8 cellular contexts compared by ENCODE assay signal in the genomic region with DNA sequence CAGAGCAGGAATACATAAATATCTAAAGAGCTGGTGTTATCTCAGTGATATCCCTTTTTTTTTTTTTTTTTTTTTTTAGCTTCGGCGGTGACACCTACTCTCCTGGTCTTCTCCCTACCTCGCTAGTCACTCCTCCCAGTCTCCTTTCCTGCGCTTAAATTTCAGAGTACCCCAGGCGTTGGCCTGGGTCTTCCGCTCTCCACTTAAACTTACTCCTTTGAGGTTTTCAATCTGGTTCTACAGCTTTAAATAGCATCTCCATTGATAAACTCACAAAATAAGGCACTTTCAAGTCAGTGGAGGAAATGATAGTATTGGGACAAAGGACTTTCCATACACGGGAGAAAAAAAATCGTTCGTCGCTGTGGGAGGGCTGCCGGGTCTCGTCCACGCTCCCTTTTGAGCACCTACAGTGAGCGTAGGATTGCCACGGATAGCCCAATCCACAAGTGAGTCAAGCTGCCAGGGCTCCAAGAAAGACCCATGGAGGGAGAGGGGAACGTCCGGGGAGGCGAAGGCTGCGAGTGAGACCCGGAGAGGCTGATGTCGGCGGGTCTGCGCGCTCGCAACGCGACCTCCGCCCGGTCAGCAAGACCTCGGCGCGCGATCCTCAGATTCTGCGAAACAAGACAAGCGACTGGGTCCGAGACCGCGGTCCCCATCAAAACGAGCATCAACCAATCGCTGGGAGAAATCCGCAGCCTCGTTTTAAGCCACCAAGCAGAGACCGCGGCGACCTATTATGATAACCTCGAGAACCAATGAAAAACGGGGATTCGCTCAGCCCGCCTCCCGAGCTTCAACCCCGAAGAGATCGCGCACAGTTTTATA. TPM values are rescaled to one million over a fixed set of nuclear protein-coding genes. Genes with fewer than 3 reads are reported as not detected.
DNase-seq lines count a peak whose midpoint lies in the region; ATAC-seq and TF ChIP-seq lines count a peak whose summit lies in the region.

No MANE protein-coding gene starts in this region.

- peak; percentile 77 for ATAC-seq in GM21423 (IDR thresholded peaks at IDR 0.05; ENCODE audit: unreplicated experiment)

- H3K36me3 Mint-ChIP-seq in mesothelial cell of epicardium = peaks cover 23% of the 10 kb centered on the region

- H3K27ac Mint-ChIP-seq in mesothelial cell of epicardium = peak overlapping the region; percentile 100

- peaks cover 18% of the 10 kb centered on the region for H3K27me3 Mint-ChIP-seq in mesothelial cell of epicardium (ENCODE audit: low read depth)

- H3K9me3 ChIP-seq in NT2/D1 (ENCODE audit: insufficient read depth, low read length) = peaks cover 9% of the 10 kb centered on the region; the same call in 1 of the 2 replicates

- TF ChIP-seq CTCF in mesothelial cell of epicardium (IDR thresholded peaks at IDR 0.05; ENCODE audit: unreplicated experiment) = no peak

- peak overlapping the region; percentile 93 for H3K4me3 ChIP-seq in NT2/D1 (ENCODE audit: insufficient read length, low read depth)

- H3K4me1 ChIP-seq in NT2/D1 (ENCODE audit: insufficient read depth, insufficient read length) = peaks cover 3% of the 10 kb centered on the region

- H3K27me3 ChIP-seq in NT2/D1 (ENCODE audit: insufficient read depth, insufficient read length) = peaks cover 2% of the 10 kb centered on the region

- DNase-seq in COLO829 (ENCODE audit: low spot score) (peak; percentile 96), HUDEP-2 (lab: John Stamatoyannopoulos, UW; ENCODE audit: unreplicated experiment in 76 of 76) (peak in 74 of 76 experiments; percentile 9 to 93 (median 78)), NT2/D1 (ENCODE audit: low read depth, low spot score) (peak; percentile 93), activated T-cell treated with anti-CD3 and anti-CD28 coated beads for 1 hour (ENCODE audit: low read depth) (peak; percentile 71), epidermal melanocyte (ENCODE audit: insufficient read length, low spot score) (peak; percentile 94), mesothelial cell of epicardium (ENCODE audit: low spot score in 2 of 2, unreplicated experiment in 2 of 2) (peak; percentile 74 to 86)
- DNase-seq in stimulated activated CD8-positive, alpha-beta memory T cell treated with anti-CD3 and anti-CD28 coated beads, Interleukin-15, amount 100 ng/mL, for 24 hours (ENCODE audit: low read depth) = peak; percentile 56

- peak overlapping the region; percentile 99 for H3K9ac ChIP-seq in NT2/D1 (ENCODE audit: insufficient read length, low read depth)

- peaks cover 27% of the 10 kb centered on the region for H3K4me1 Mint-ChIP-seq in mesothelial cell of epicardium

- H3K9me3 Mint-ChIP-seq in mesothelial cell of epicardium = no peaks in the 10 kb centered on the region

- peaks cover 34% of the 10 kb centered on the region for H3K36me3 ChIP-seq in NT2/D1 (ENCODE audit: insufficient read depth, insufficient read length, low read length)

- H3K4me3 Mint-ChIP-seq in mesothelial cell of epicardium = peak overlapping the region; percentile 88

RNA-seq across cellular contexts. Expression of gene SRSF6, which starts 0.7 kb away (rescaled TPM):
- 298 to 316 TPM (median 309 TPM) in 3 replicates for total RNA-seq in mesothelial cell of epicardium

RNA-seq across cellular contexts. Expression of gene L3MBTL1, which starts 50.5 kb away (rescaled TPM):
- 44.3 to 46.7 TPM (median 45.8 TPM) in 3 replicates for total RNA-seq in mesothelial cell of epicardium

Comparison
In these comparisons a context has a peak if more than half of its experiments do, and no peak if none do; other contexts are left out.
1. Peak in every context shown above with its lines: DNase-seq, ATAC-seq and H3K4me3 ChIP-seq.